15 cellular contexts compared by ENCODE assay signal in the genomic region with DNA sequence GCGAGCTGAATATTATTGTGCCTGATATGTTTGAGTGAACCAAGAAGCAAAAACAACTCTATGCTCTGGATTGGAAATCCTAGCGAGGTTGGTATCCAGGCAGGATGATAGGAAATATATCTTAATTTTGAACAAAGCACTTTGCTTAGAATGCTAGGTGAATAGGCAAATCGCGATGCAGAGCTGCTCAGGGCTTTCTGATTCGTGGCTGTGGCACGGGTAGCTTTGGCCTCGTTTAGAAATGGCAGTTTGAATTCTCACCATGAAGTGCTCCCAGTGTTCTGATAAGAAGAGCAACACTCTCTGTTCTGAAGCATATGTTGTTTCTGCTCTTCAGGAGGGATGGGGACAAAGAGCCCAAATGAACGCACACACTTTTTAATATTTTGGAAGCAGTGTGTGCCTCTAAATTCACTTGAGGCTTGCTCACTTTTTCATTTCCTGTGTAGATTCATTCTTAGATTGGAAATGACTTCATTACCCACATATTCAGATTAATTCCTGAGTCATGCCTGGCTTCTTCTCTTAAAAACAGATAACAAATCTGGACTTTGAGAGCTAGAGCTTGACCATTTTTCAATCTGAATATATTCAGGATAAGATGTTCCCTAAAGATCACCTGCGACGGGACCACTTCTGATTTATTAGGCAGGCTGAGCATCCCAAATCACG.
DNase-seq lines count a peak whose midpoint lies in the region; ATAC-seq and TF ChIP-seq lines count a peak whose summit lies in the region.
"Had no signal": no experiment of that assay in that cellular context is flagged by ENCODE, and none has a peak within 500 bp of the region (broad histone marks: within the 10 kb centered on the region; RNA-seq: fewer than 3 reads in every experiment).

No MANE protein-coding gene starts in this region.

- no peaks in the 10 kb centered on the region for H3K27me3 ChIP-seq in AG04450 (ENCODE audit: control insufficient read depth, insufficient read depth, low read length)
- no peaks in the 10 kb centered on the region for H3K27me3 ChIP-seq in CD4-positive, alpha-beta T cell (ENCODE audit: control insufficient read depth, insufficient read depth, low read length)

- CTCF ChIA-PET in AG04450 (lab: Charles Lee): no interaction called here
- CTCF ChIA-PET in CD4-positive, alpha-beta T cell (lab: Charles Lee): no interaction called here

- no peaks in the 10 kb centered on the region for H3K4me1 Mint-ChIP-seq in CD4-positive, alpha-beta T cell (ENCODE audit: low read depth)
- no peaks in the 10 kb centered on the region for H3K4me1 Mint-ChIP-seq in mesothelial cell of epicardium
- H3K4me1 Mint-ChIP-seq: activated B cell treated with CpG ODN at 0.5 μM for 24 hours; CD4-positive, CD25-positive, alpha-beta regulatory T cell had no signal

- in situ Hi-C loops in astrocyte of the cerebellum (cut with HindIII; ENCODE audit: low sequenced_read_pairs): no loop called here

- H3K9me3 Mint-ChIP-seq in CD4-positive, alpha-beta T cell: no peaks in the 10 kb centered on the region
- H3K9me3 Mint-ChIP-seq in mesothelial cell of epicardium: peaks cover 18% of the 10 kb centered on the region

- POLR2A ChIA-PET in AG04450 (lab: Yijun Ruan, JAX): no interaction called here
- POLR2A ChIA-PET in CD4-positive, alpha-beta T cell (lab: Charles Lee): no interaction called here

- no peaks in the 10 kb centered on the region for H3K36me3 Mint-ChIP-seq in CD4-positive, alpha-beta T cell (ENCODE audit: low read depth)
- no peaks in the 10 kb centered on the region for H3K36me3 Mint-ChIP-seq in mesothelial cell of epicardium
- H3K36me3 Mint-ChIP-seq: CD4-positive, CD25-positive, alpha-beta regulatory T cell had no signal

- TF ChIP-seq CTCF in AG04450 (IDR thresholded peaks at IDR 0.05; ENCODE audit: low read depth, low read length): no peak
- TF ChIP-seq CTCF in astrocyte of the cerebellum (IDR thresholded peaks at IDR 0.05; ENCODE audit: low read depth, low read length, missing control alignments): no peak
- no peak for TF ChIP-seq CTCF in CD4-positive, alpha-beta T cell (IDR thresholded peaks at IDR 0.05)
- no peak for TF ChIP-seq CTCF in mesothelial cell of epicardium (IDR thresholded peaks at IDR 0.05; ENCODE audit: unreplicated experiment)

- H3K4me3 ChIP-seq in AG04450 (ENCODE audit: low read depth, low read length): no peak overlapping the region
- no peak overlapping the region for H3K4me3 ChIP-seq in astrocyte of the cerebellum (ENCODE audit: low read depth, low read length)

- no peaks in the 10 kb centered on the region for H3K9me3 ChIP-seq in AG04450 (ENCODE audit: control insufficient read depth, insufficient read depth, low read length)
- no peaks in the 10 kb centered on the region for H3K9me3 ChIP-seq in CD4-positive, alpha-beta T cell (ENCODE audit: control insufficient read depth, low read length)

- intact Hi-C loops in CD4-positive, alpha-beta T cell (cut with DNase I, micrococcal nuclease): no loop called here

- no peak for DNase-seq in AG04450 (ENCODE audit: low read depth, low spot score)
- DNase-seq in HS-5 (ENCODE audit: low read depth): peak; percentile 47
- peak; percentile 11 for DNase-seq in astrocyte of the cerebellum (ENCODE audit: low read depth)
- peak; percentile 19 for DNase-seq in kidney glomerular epithelial cell (lab: John Stamatoyannopoulos, UW)
- DNase-seq in CD4-positive, alpha-beta T cell: no peak
- DNase-seq in germinal center (ENCODE audit: low spot score): no peak
- no peak for DNase-seq in mesothelial cell of epicardium (ENCODE audit: low spot score in 2 of 2, unreplicated experiment in 2 of 2)
- DNase-seq: activated B cell treated with CpG ODN at 0.5 μM for 24 hours; cortex of kidney; glutamatergic neuron; NCI-H524; SHP77 treated with DMSO at 0.1 percent for 48 hours; stimulated activated CD4-positive, alpha-beta T cell treated with anti-CD3 and anti-CD28 coated beads, Interleukin-15, amount 100 ng/mL, for 24 hours had no signal

- no peak overlapping the region for H3K4me3 Mint-ChIP-seq in CD4-positive, alpha-beta T cell
- H3K4me3 Mint-ChIP-seq in mesothelial cell of epicardium: no peak overlapping the region
- H3K4me3 Mint-ChIP-seq: activated B cell treated with CpG ODN at 0.5 μM for 24 hours; CD4-positive, CD25-positive, alpha-beta regulatory T cell had no signal

- H3K27ac ChIP-seq in AG04450 (ENCODE audit: low read depth, low read length): peak overlapping the region; percentile 49
- no peak overlapping the region for H3K27ac ChIP-seq in CD4-positive, alpha-beta T cell (ENCODE audit: low read depth, low read length)

- H3K27me3 Mint-ChIP-seq in CD4-positive, alpha-beta T cell: no peaks in the 10 kb centered on the region
- H3K27me3 Mint-ChIP-seq in mesothelial cell of epicardium (ENCODE audit: low read depth): peaks cover 3% of the 10 kb centered on the region
- H3K27me3 Mint-ChIP-seq: activated B cell treated with CpG ODN at 0.5 μM for 24 hours had no signal

- no peak for ATAC-seq in CD4-positive, alpha-beta T cell (ENCODE audit: poor library complexity)
- no peak for ATAC-seq in HG02798 (IDR thresholded peaks at IDR 0.05; ENCODE audit: poor library complexity, unreplicated experiment)

- H3K27ac Mint-ChIP-seq in CD4-positive, alpha-beta T cell: no peak overlapping the region
- no peak overlapping the region for H3K27ac Mint-ChIP-seq in mesothelial cell of epicardium
- H3K27ac Mint-ChIP-seq: activated B cell treated with CpG ODN at 0.5 μM for 24 hours; CD4-positive, CD25-positive, alpha-beta regulatory T cell had no signal

Comparison
In these comparisons a context has a peak if more than half of its experiments do, and no peak if none do; other contexts are left out.
1. DNase-seq: peak in HS-5 (single experiment), astrocyte of the cerebellum (single experiment) and kidney glomerular epithelial cell (single experiment); none in AG04450 (single experiment), CD4-positive, alpha-beta T cell (0 of 10), germinal center (single experiment) and mesothelial cell of epicardium (0 of 2).